8 cellular contexts compared by ENCODE assay signal in the genomic region with DNA sequence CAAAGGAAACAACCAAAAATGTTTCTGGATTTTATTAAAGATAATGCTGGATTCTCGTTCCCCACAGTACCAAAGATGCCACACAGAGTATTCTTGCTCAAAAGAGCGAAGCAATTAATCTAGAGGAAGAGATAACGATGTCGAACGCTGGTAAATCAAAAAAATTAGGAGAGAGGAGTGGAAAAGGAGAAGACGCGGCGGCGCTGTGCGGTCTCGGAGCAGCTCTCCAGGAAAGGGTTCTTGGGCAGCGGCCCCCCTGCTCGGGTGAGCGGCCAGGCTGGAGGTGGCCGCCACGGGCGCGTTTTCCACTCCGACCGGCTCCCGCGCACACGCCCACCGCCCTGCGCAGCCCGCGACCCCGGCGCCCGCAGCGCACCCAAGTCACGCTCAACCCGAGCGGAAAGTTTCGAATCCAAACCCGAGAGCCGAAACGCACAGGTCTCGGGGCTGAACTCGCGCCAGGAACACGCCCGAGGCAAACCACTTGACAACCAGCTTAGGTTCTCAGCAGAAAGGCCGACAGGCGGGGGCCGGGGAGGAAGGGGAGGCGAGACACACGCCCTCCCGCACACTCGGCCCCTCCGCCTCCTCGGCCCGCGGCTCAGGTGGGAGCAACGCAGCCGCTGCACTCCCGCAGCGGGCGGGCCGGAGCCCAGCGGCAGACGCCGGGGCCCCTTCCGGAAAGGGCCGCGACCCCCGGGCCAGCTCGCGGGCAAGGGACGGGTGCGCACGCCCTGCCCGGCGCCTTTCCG.
DNase-seq lines count a peak whose midpoint lies in the region; ATAC-seq and TF ChIP-seq lines count a peak whose summit lies in the region.

No MANE protein-coding gene starts in this region.

- peak overlapping the region; percentile 64 for H3K9ac ChIP-seq in mucosa of stomach (ENCODE audit: low read length)

- TF ChIP-seq CTCF in AG09319 (IDR thresholded peaks at IDR 0.05; ENCODE audit: low read depth, low read length): peak; percentile 5

- no peaks in the 10 kb centered on the region for H3K9me3 ChIP-seq in mucosa of stomach (ENCODE audit: control insufficient read depth, low read length)

- peak overlapping the region; percentile 49 for H3K4me3 ChIP-seq in mucosa of stomach (ENCODE audit: low read length)

- TF ChIP-seq POLR2A in erythroblast (IDR thresholded peaks at IDR 0.05; ENCODE audit: low read length): no peak

- ATAC-seq in GM18868 (IDR thresholded peaks at IDR 0.05; ENCODE audit: unreplicated experiment): peak; percentile 51
- ATAC-seq in HG03135 (IDR thresholded peaks at IDR 0.05; ENCODE audit: unreplicated experiment): peak; percentile 53

- H3K27me3 ChIP-seq in mucosa of stomach (ENCODE audit: control insufficient read depth, insufficient read depth, low read length): no peaks in the 10 kb centered on the region

- DNase-seq in AG09319 (ENCODE audit: extremely low read depth, low read depth): peak; percentile 4
- peak; percentile 75 for DNase-seq in NCI-H748 (lab: John Stamatoyannopoulos, UW; ENCODE audit: unreplicated experiment)
- peak; percentile 23 for DNase-seq in activated T-cell treated with anti-CD3 and anti-CD28 coated beads for 4 hours
- DNase-seq in erythroblast (lab: John Stamatoyannopoulos, UW): peak; percentile 63
- peak; percentile 9 to 13 for DNase-seq in stimulated activated CD8-positive, alpha-beta memory T cell treated with anti-CD3 and anti-CD28 coated beads, Interleukin-7, amount 100 ng/mL, for 1 hour (ENCODE audit: low read depth in 2 of 2)

- peaks cover 5% of the 10 kb centered on the region for H3K4me1 ChIP-seq in mucosa of stomach (ENCODE audit: control insufficient read depth, insufficient read depth, low read length)

- H3K36me3 ChIP-seq in mucosa of stomach (ENCODE audit: control insufficient read depth, insufficient read depth, low read length): no peaks in the 10 kb centered on the region

Comparison
In these comparisons a context has a peak if more than half of its experiments do, and no peak if none do; other contexts are left out.
1. Peak in every context shown above with its lines: DNase-seq, ATAC-seq and H3K4me3 ChIP-seq.
2. DNase-seq: peak in every context shown above with its lines; median percentile 75 in NCI-H748; 63 in erythroblast; 23 in activated T-cell treated with anti-CD3 and anti-CD28 coated beads for 4 hours; 11 in stimulated activated CD8-positive, alpha-beta memory T cell treated with anti-CD3 and anti-CD28 coated beads, Interleukin-7, amount 100 ng/mL, for 1 hour; 4 in AG09319.